In genomic region chr15:50181983-50182232, GRCh38 we compare ENCODE assay signal across 8 cellular contexts. TPM values are rescaled to one million over a fixed set of nuclear protein-coding genes. Genes with fewer than 3 reads are reported as not detected.
DNase-seq lines count a peak whose midpoint lies in the region; ATAC-seq and TF ChIP-seq lines count a peak whose summit lies in the region.

TSS of gene SLC27A2 (plus strand) at chr15:50182196. CDS start at chr15:50182428, 232 bp downstream.

- peak within 1 kb of the TSS; percentile 79 for H3K4me2 ChIP-seq in neural progenitor cell

- WGBS in esophagus muscularis mucosa, result 0% methylated on average over 1 of the region's 18 CpGs

- H4K20me1 ChIP-seq in neural progenitor cell (ENCODE audit: low read depth), result no peaks in the 10 kb centered on the region

- DNase-seq in activated naive CD4-positive, alpha-beta T cell treated with anti-CD3 and anti-CD28 coated beads, Interleukin-2, amount 10 ng/mL, durations not matched to agents 7 days and 5 days, result no peak
- no peak for DNase-seq in activated naive CD4-positive, alpha-beta T cell treated with Interleukin-2 at 50 U/mL for 16 hours
- DNase-seq in SK-N-MC (ENCODE audit: low read depth, low spot score), result no peak
- DNase-seq in esophagus muscularis mucosa (ENCODE audit: extremely low spot score), result no peak
- DNase-seq in neural progenitor cell (ENCODE audit: low spot score), result peak; percentile 76
- no peak for DNase-seq in GM03348 (ENCODE audit: low spot score)

- H3K4me1 ChIP-seq in esophagus muscularis mucosa, result peaks cover 11 to 16% (median 12%) of the 10 kb centered on the region in 4 donors
- peaks cover 12% of the 10 kb centered on the region for H3K4me1 ChIP-seq in neural progenitor cell

- no peaks in the 10 kb centered on the region for H3K36me3 Mint-ChIP-seq in activated naive CD4-positive, alpha-beta T cell treated with anti-CD3 and anti-CD28 coated beads, Interleukin-2, amount 10 ng/mL, durations not matched to agents 7 days and 5 days
- no peaks in the 10 kb centered on the region for H3K36me3 Mint-ChIP-seq in neural progenitor cell

- H3K27ac ChIP-seq in SK-N-MC (no peak within 1 kb of the TSS), esophagus muscularis mucosa (replicated peaks in 1 of 4) (no peak within 1 kb of the TSS), neural progenitor cell (no peak within 1 kb of the TSS)

- H3K9me3 ChIP-seq in SK-N-MC (ENCODE audit: low read depth, low read length) (no peaks in the 10 kb centered on the region), esophagus muscularis mucosa (no peaks in the 10 kb centered on the region), neural progenitor cell (ENCODE audit: low read depth) (no peaks in the 10 kb centered on the region)

- H3K9ac ChIP-seq in SK-N-MC (ENCODE audit: insufficient read length) (no peak within 1 kb of the TSS), neural progenitor cell (no peak within 1 kb of the TSS)

- TF ChIP-seq CTCF in esophagus muscularis mucosa (IDR thresholded peaks at IDR 0.05) (peak in 2 of 3 experiments; percentile 9 to 11), neural progenitor cell (IDR thresholded peaks at IDR 0.05) (peak; percentile 58)

- intact Hi-C loops in esophagus muscularis mucosa (cut with DNase I), result no loop called here

- peak within 1 kb of the TSS; percentile 83 for H3K27ac Mint-ChIP-seq in activated naive CD4-positive, alpha-beta T cell treated with anti-CD3 and anti-CD28 coated beads, Interleukin-2, amount 10 ng/mL, durations not matched to agents 7 days and 5 days
- no peak within 1 kb of the TSS for H3K27ac Mint-ChIP-seq in neural progenitor cell

- H3K4me1 Mint-ChIP-seq in activated naive CD4-positive, alpha-beta T cell treated with anti-CD3 and anti-CD28 coated beads, Interleukin-2, amount 10 ng/mL, durations not matched to agents 7 days and 5 days, result peaks cover 26% of the 10 kb centered on the region
- H3K4me1 Mint-ChIP-seq in neural progenitor cell, result peaks cover 12% of the 10 kb centered on the region

- ATAC-seq in HG03045 (IDR thresholded peaks at IDR 0.05; ENCODE audit: unreplicated experiment), result peak; percentile 76
- no peak for ATAC-seq in GM19351 (IDR thresholded peaks at IDR 0.05; ENCODE audit: unreplicated experiment)

- H3K36me3 ChIP-seq in SK-N-MC (ENCODE audit: insufficient read depth, low read length) (no peaks in the 10 kb centered on the region), esophagus muscularis mucosa (no peaks in the 10 kb centered on the region), neural progenitor cell (no peaks in the 10 kb centered on the region)

- H3K4me3 Mint-ChIP-seq in activated naive CD4-positive, alpha-beta T cell treated with anti-CD3 and anti-CD28 coated beads, Interleukin-2, amount 10 ng/mL, durations not matched to agents 7 days and 5 days, result peak within 1 kb of the TSS; percentile 92
- peak within 1 kb of the TSS; percentile 88 for H3K4me3 Mint-ChIP-seq in neural progenitor cell

- peak within 1 kb of the TSS; percentile 92 for H2AFZ ChIP-seq in neural progenitor cell (replicated peaks)

- no peaks in the 10 kb centered on the region for H3K9me3 Mint-ChIP-seq in activated naive CD4-positive, alpha-beta T cell treated with anti-CD3 and anti-CD28 coated beads, Interleukin-2, amount 10 ng/mL, durations not matched to agents 7 days and 5 days
- H3K9me3 Mint-ChIP-seq in neural progenitor cell, result no peaks in the 10 kb centered on the region

- TF ChIP-seq POLR2A in esophagus muscularis mucosa (IDR thresholded peaks at IDR 0.05; ENCODE audit: low read depth), result no peak

- H3K27me3 Mint-ChIP-seq in activated naive CD4-positive, alpha-beta T cell treated with anti-CD3 and anti-CD28 coated beads, Interleukin-2, amount 10 ng/mL, durations not matched to agents 7 days and 5 days, result peaks cover 20% of the 10 kb centered on the region
- peaks cover 31% of the 10 kb centered on the region for H3K27me3 Mint-ChIP-seq in neural progenitor cell (ENCODE audit: insufficient read depth, low read depth)

- H3K4me3 ChIP-seq in SK-N-MC (peak within 1 kb of the TSS; percentile 75), esophagus muscularis mucosa (peak within 1 kb of the TSS; percentile 47 to 64 (median 57)), neural progenitor cell (peak within 1 kb of the TSS; percentile 69)

- H3K27me3 ChIP-seq in esophagus muscularis mucosa, result peaks cover 0 to 50% (median 9%) of the 10 kb centered on the region in 4 donors
- peaks cover 60% of the 10 kb centered on the region for H3K27me3 ChIP-seq in neural progenitor cell

- H3F3A ChIP-seq in neural progenitor cell (ENCODE audit: low read depth), result peaks cover 10% of the 10 kb centered on the region

- CTCF ChIA-PET in activated naive CD4-positive, alpha-beta T cell treated with anti-CD3 and anti-CD28 coated beads, Interleukin-2, amount 10 ng/mL, durations not matched to agents 7 days and 5 days (lab: Charles Lee), result interaction anchor here (0.6 to 4.5 kb wide), 10 partner anchors 45 to 173 kb away, joined by 3 to 43 read pairs (median 4); partner anchors contain the start of gene GABPB1

- no peaks in the 10 kb centered on the region for H3K79me2 ChIP-seq in neural progenitor cell (ENCODE audit: low read depth)

- TF ChIP-seq EP300 in esophagus muscularis mucosa (IDR thresholded peaks at IDR 0.05), result no peak

RNA-seq across cellular contexts. Expression of gene SLC27A2, which starts in this region (rescaled TPM):
- total RNA-seq in esophagus muscularis mucosa (1 to 10 TPM in 1 of 4 donors, under 1 TPM in 1, not detected in 2; 0.42 to 1.8 TPM), neural progenitor cell (ENCODE audit: low replicate concordance) (2.1 and 3.8 TPM in 2 replicates)
